7 cellular contexts compared by ENCODE assay signal in the genomic region with DNA sequence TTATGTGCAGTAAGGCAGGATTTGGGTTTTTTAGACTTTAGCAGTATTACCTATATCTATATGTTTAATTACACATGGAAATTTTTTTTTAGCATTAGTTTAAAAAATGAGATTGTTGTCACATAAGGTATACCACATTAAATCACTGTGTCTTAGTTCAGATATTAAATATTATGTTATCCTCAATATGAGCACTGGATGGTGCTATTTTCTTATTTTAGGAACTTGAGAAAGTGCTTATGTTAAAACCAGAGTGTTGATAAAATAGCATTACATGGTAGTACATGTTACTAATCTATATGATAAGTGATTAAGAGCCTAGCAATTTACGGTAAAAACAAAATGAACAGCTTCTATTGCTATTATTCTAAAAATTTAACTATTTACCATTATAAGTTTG. TPM values are rescaled to one million over a fixed set of nuclear protein-coding genes. Genes with fewer than 3 reads are reported as not detected.
A peak's percentile ranks its signal among the peaks of the same experiment; 100 is the strongest.
DNase-seq lines count a peak whose midpoint lies in the region; ATAC-seq and TF ChIP-seq lines count a peak whose summit lies in the region.

No MANE protein-coding gene starts in this region.

- ATAC-seq in gastrocnemius medialis = no peak
- no peak for ATAC-seq in HG03025 (IDR thresholded peaks at IDR 0.05; ENCODE audit: low FRiP score, unreplicated experiment)

- in situ Hi-C loops in gastrocnemius medialis (cut with MboI; ENCODE audit: low sequenced_read_pairs in 4 of 4) = no loop called here

- intact Hi-C loops in prostate gland (cut with DNase I) (no loop called here), gastrocnemius medialis (cut with DNase I; ENCODE audit: low total_unique reads) (no loop called here)

- WGBS in prostate gland = 88% methylated on average over 1 of the region's 1 CpG

- H3K36me3 ChIP-seq in prostate gland (no peaks in the 10 kb centered on the region), gastrocnemius medialis (peaks cover 0 to 89% of the 10 kb centered on the region in 2 donors)

- DNase-seq in GF-D8 (lab: John Stamatoyannopoulos, UW) (peak; percentile 16), NCI-H2227 (lab: John Stamatoyannopoulos, UW; ENCODE audit: unreplicated experiment) (peak; percentile 35), dermis microvascular lymphatic vessel endothelial cell (ENCODE audit: low read depth in 2 of 2) (peak; percentile 29 to 39), prostate gland (ENCODE audit: low spot score) (no peak), kidney glomerular epithelial cell (lab: John Stamatoyannopoulos, UW) (no peak), gastrocnemius medialis (no peak)

- no peaks in the 10 kb centered on the region for H3K9me3 ChIP-seq in prostate gland
- no peaks in the 10 kb centered on the region for H3K9me3 ChIP-seq in gastrocnemius medialis

- TF ChIP-seq CTCF in prostate gland (IDR thresholded peaks at IDR 0.05) (peak in 3 of 4 experiments; percentile 13 to 57 (median 51)), gastrocnemius medialis (IDR thresholded peaks at IDR 0.05 in 4 of 5, conservative IDR thresholded peaks at IDR 0.05 in 1 of 5) (peak in 1 of 5 experiments; percentile 28)

- no peak for TF ChIP-seq POLR2A in prostate gland (IDR thresholded peaks at IDR 0.05)
- no peak for TF ChIP-seq POLR2A in gastrocnemius medialis (IDR thresholded peaks at IDR 0.05)

- H3K27me3 ChIP-seq in prostate gland (replicated peaks; ENCODE audit: insufficient read depth) = no peaks in the 10 kb centered on the region
- no peaks in the 10 kb centered on the region for H3K27me3 ChIP-seq in gastrocnemius medialis

- H3K27ac ChIP-seq in prostate gland (no peak overlapping the region), gastrocnemius medialis (no peak overlapping the region)

- H3K4me1 ChIP-seq in prostate gland (replicated peaks) = no peaks in the 10 kb centered on the region
- no peaks in the 10 kb centered on the region for H3K4me1 ChIP-seq in gastrocnemius medialis

- H3K4me3 ChIP-seq in prostate gland = no peak overlapping the region
- no peak overlapping the region for H3K4me3 ChIP-seq in gastrocnemius medialis

RNA-seq across cellular contexts. Expression of a gene that starts 28.8 kb away (rescaled TPM):
- total RNA-seq in dermis microvascular lymphatic vessel endothelial cell = 17.8 and 18.0 TPM in 2 replicates
- total RNA-seq in prostate gland = 10 to 100 TPM; 52.3 to 85.6 TPM
- total RNA-seq in gastrocnemius medialis = 100 to 1,000 TPM in 3 of 4 donors, 10 to 100 TPM in 1; 68.4 to 336 (median 280) TPM

RNA-seq across cellular contexts. Expression of a gene that starts 45.1 kb away (rescaled TPM):
- 3.7 and 3.9 TPM in 2 replicates for total RNA-seq in dermis microvascular lymphatic vessel endothelial cell
- total RNA-seq in prostate gland = 10 to 100 TPM; 19.5 to 31.4 TPM
- total RNA-seq in gastrocnemius medialis = 10 to 100 TPM; 10.2 to 16.0 (median 11.1) TPM

RNA-seq across cellular contexts. Expression of a gene that starts 59.8 kb away (rescaled TPM):
- total RNA-seq in dermis microvascular lymphatic vessel endothelial cell (under 0.01 TPM in 1 of 2 replicates, not detected in the other), prostate gland (1 to 10 TPM; 1.8 to 6.2 TPM), gastrocnemius medialis (10 to 100 TPM in 1 of 4 donors, 1 to 10 TPM in 2, under 1 TPM in 1; 0.58 to 15.2 (median 2.0) TPM)

Comparison
In these comparisons a context has a peak if more than half of its experiments do, and no peak if none do; other contexts are left out.
1. DNase-seq: peak in GF-D8 (single experiment), NCI-H2227 (single experiment) and dermis microvascular lymphatic vessel endothelial cell (2 of 2); none in prostate gland (single experiment), kidney glomerular epithelial cell (single experiment) and gastrocnemius medialis (0 of 2).